In genomic region chr20:20824924-20825584, GRCh38 we compare ENCODE assay signal across 8 cellular contexts.
A peak's percentile ranks its signal among the peaks of the same experiment; 100 is the strongest.
DNase-seq lines count a peak whose midpoint lies in the region; ATAC-seq and TF ChIP-seq lines count a peak whose summit lies in the region.

No MANE protein-coding gene starts in this region.

- H3K27ac Mint-ChIP-seq in activated naive CD4-positive, alpha-beta T cell treated with anti-CD3 and anti-CD28 coated beads, Interleukin-2, amount 10 ng/mL, durations not matched to agents 7 days and 5 days, result no peak overlapping the region

- no peak overlapping the region for H3K4me3 Mint-ChIP-seq in activated naive CD4-positive, alpha-beta T cell treated with anti-CD3 and anti-CD28 coated beads, Interleukin-2, amount 10 ng/mL, durations not matched to agents 7 days and 5 days

- H3K4me3 ChIP-seq in AG04449 (ENCODE audit: low read depth, low read length), result no peak overlapping the region

- CTCF ChIA-PET in AG04449 (lab: Yijun Ruan, JAX), result interaction anchor here (0.8 to 2.9 kb wide), 8 partner anchors 11 to 741 kb away, joined by 3 to 8 read pairs (median 4); no protein-coding TSS in a partner anchor
- CTCF ChIA-PET in RWPE1 (lab: Yijun Ruan, JAX), result interaction anchor here (0.5 to 1.8 kb wide), 21 partner anchors 38 to 1885 kb away, joined by 3 to 10 read pairs (median 4); no protein-coding TSS in a partner anchor
- CTCF ChIA-PET in activated naive CD4-positive, alpha-beta T cell treated with anti-CD3 and anti-CD28 coated beads, Interleukin-2, amount 10 ng/mL, durations not matched to agents 7 days and 5 days (lab: Charles Lee), result interaction anchor here (0.8 to 3.8 kb wide), 13 partner anchors 9 to 221 kb away, joined by 3 to 27 read pairs (median 4); no protein-coding TSS in a partner anchor

- ATAC-seq in GM18867 (IDR thresholded peaks at IDR 0.05; ENCODE audit: unreplicated experiment) (peak; percentile 61), left cardiac atrium (peak; percentile 72), GM18870 (IDR thresholded peaks at IDR 0.05; ENCODE audit: unreplicated experiment) (no peak)

- no peak overlapping the region for H3K27ac ChIP-seq in RWPE1

- in situ Hi-C loops in KBM-7 (cut with MboI; ENCODE audit: low pct_unique_long_range_greater_than_20kb, low sequenced_read_pairs), result loop anchor here (10.0 kb wide), 1 partner anchor 170 kb away; no protein-coding TSS in a partner anchor

- TF ChIP-seq CTCF in AG04449 (IDR thresholded peaks at IDR 0.05; ENCODE audit: insufficient read depth, low read length, missing control alignments) (peak; percentile 50), RWPE1 (conservative IDR thresholded peaks at IDR 0.05; ENCODE audit: low read depth) (peak; percentile 93)

- no peaks in the 10 kb centered on the region for H3K36me3 Mint-ChIP-seq in activated naive CD4-positive, alpha-beta T cell treated with anti-CD3 and anti-CD28 coated beads, Interleukin-2, amount 10 ng/mL, durations not matched to agents 7 days and 5 days

- no peak for DNase-seq in AG04449 (ENCODE audit: low read depth, low spot score)
- DNase-seq in KBM-7, result peak; percentile 60
- peak; percentile 46 for DNase-seq in RWPE1 (ENCODE audit: low spot score)
- DNase-seq in activated naive CD4-positive, alpha-beta T cell treated with anti-CD3 and anti-CD28 coated beads, Interleukin-2, amount 10 ng/mL, durations not matched to agents 7 days and 5 days, result peak; percentile 68
- DNase-seq in left cardiac atrium, result peak; percentile 58
- peak; percentile 72 for DNase-seq in retina

- peaks cover 2% of the 10 kb centered on the region for H3K4me1 Mint-ChIP-seq in activated naive CD4-positive, alpha-beta T cell treated with anti-CD3 and anti-CD28 coated beads, Interleukin-2, amount 10 ng/mL, durations not matched to agents 7 days and 5 days

- peaks cover 2% of the 10 kb centered on the region for H3K9me3 Mint-ChIP-seq in activated naive CD4-positive, alpha-beta T cell treated with anti-CD3 and anti-CD28 coated beads, Interleukin-2, amount 10 ng/mL, durations not matched to agents 7 days and 5 days

- POLR2A ChIA-PET in AG04449 (lab: Yijun Ruan, JAX) (no interaction called here), RWPE1 (lab: Yijun Ruan, JAX; ENCODE audit: low non-redundant PET) (no interaction called here)

- peaks cover 39% of the 10 kb centered on the region for H3K27me3 Mint-ChIP-seq in activated naive CD4-positive, alpha-beta T cell treated with anti-CD3 and anti-CD28 coated beads, Interleukin-2, amount 10 ng/mL, durations not matched to agents 7 days and 5 days

- intact Hi-C loops in left cardiac atrium (cut with DNase I), result loop anchor here (1.0 to 5.0 kb wide), 2 partner anchors 158 to 160 kb away; no protein-coding TSS in a partner anchor
